In the genomic region with DNA sequence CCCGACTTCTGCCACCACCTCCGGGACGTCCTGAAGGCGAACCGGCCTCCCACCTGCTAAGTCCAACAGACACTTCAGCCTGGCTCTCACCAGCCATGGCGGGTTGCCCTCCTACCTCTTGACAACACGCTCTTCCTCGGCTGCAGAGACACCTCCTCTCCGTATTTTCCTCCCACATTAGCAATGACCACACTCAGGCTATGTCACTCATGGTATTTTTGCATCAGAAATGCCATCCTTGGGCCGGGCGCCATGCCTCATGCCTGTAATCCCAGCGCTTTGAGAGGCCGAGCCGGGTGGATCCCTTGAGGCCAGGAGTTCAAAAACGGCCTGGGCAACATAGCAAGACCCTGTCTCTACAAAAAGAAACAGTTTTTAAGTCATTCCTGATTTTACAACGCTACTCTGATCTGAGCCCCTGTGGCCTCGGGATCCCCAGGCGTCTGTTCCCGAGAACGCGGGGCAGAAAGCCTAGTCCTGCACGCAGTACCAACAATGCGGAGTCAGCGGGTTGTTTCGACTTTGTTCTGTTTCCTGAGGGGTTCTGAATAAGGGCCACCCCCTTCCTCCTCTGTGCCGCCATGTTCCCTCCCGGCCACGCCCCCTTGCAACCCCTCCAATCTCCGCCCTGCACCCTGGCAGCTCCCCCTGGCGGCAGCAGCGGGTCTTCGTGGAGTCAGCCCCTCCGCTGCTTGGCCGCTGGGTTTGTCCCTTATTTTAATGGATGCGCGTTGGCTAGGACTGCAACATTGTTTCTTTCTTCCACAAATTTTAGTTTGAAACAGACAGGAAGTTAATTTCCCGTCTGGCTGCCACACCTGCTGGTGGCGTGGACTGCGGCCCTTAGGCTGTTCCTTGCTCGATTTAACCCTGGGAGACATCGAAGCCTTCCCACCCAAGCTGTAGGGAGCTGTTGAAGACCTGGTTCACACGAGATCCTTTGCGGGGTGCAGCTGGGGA, we compare ENCODE assay signal across 9 cellular contexts. TPM values are rescaled to one million over a fixed set of nuclear protein-coding genes. Genes with fewer than 3 reads are reported as not detected.
DNase-seq lines count a peak whose midpoint lies in the region; ATAC-seq and TF ChIP-seq lines count a peak whose summit lies in the region.
"Had no signal": no experiment of that assay in that cellular context is flagged by ENCODE, and none has a peak within 500 bp of the region (broad histone marks: within the 10 kb centered on the region; RNA-seq: fewer than 3 reads in every experiment).

No MANE protein-coding gene starts in this region.

- H3K4me3 ChIP-seq in MG63 = peak overlapping the region; percentile 60
- H3K4me3 ChIP-seq: PC-9 had no signal

- H3K27ac ChIP-seq in C4-2B = peak overlapping the region; percentile 66
- H3K27ac ChIP-seq: PC-9 had no signal

- peaks cover 5% of the 10 kb centered on the region; the same call in 1 of the 2 replicates for H3K9me3 ChIP-seq in MG63

- H3K27me3 ChIP-seq in MG63 = no peaks in the 10 kb centered on the region

- peaks cover 3% of the 10 kb centered on the region; the same call in 1 of the 2 replicates for H3K36me3 ChIP-seq in MG63

- TF ChIP-seq CTCF in C4-2B (conservative IDR thresholded peaks at IDR 0.05) = peak; percentile 88

- ATAC-seq in GM21367 (IDR thresholded peaks at IDR 0.05; ENCODE audit: unreplicated experiment) = peak; percentile 76

- DNase-seq in MG63 = peak; percentile 79
- peak; percentile 37 to 90 (median 61) for DNase-seq in activated CD4-positive, CD25-positive, alpha-beta regulatory T cell (lab: John Stamatoyannopoulos, UW)
- DNase-seq in central memory CD4-positive, alpha-beta T cell = peak; percentile 82
- DNase-seq in left kidney (ENCODE audit: low read depth, low spot score) = peak; percentile 91
- peak; percentile 95 for DNase-seq in stimulated activated CD4-positive, alpha-beta T cell treated with anti-CD3 and anti-CD28 coated beads, Interleukin-4, amount 100 ng/mL, for 1 hour
- DNase-seq in SW480 (ENCODE audit: low spot score) = no peak

RNA-seq across cellular contexts. Expression of gene ZFAND2A, which starts 9.7 kb away (rescaled TPM):
- 49.9 and 71.8 TPM in 2 replicates for total RNA-seq in MG63 (2014; rRNA removed; shearing (Covaris generic); ENCODE audit: low replicate concordance)
